38 cellular contexts compared by ENCODE assay signal in the genomic region with DNA sequence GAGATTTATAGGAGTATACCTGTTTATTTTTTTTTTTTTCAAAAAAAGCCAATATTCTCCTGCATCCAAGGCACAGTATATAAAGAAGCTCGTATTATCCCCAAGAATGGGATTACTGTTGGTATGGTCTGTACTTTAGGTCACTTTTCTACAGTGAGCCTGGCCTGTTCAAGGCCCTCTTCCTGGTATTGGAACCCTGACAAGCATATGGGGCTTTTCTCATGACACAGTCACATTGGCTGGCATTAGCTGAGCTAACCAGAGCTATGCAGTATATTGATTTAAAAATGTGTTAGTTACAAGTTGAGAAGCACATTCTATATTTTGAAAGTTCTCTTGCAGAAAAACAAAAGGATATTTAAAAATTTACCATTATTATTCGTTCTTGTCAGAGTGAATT. TPM values are rescaled to one million over a fixed set of nuclear protein-coding genes. Genes with fewer than 3 reads are reported as not detected.
"Had no signal": no experiment of that assay in that cellular context is flagged by ENCODE, and none has a peak within 500 bp of the region (broad histone marks: within the 10 kb centered on the region; RNA-seq: fewer than 3 reads in every experiment).

No MANE protein-coding gene starts in this region.

- H3K4me1 ChIP-seq: adrenal gland, ascending aorta, breast epithelium had no signal

- ATAC-seq: activated naive CD4-positive, alpha-beta T cell treated with anti-CD3 and anti-CD28 coated beads, Interleukin-2, amount 50 U/mL, for 72 hours; activated naive CD8-positive, alpha-beta T cell treated with anti-CD3 and anti-CD28 coated beads, Interleukin-2, amount 50 U/mL, for 24 hours; activated T-cell treated with anti-CD3 and anti-CD28 coated beads, Interleukin-2, amount 50 U/mL, for 4 hours; activated T-cell treated with anti-CD3 and anti-CD28 coated beads, Interleukin-2, amount 50 U/mL, for 72 hours; activated T-helper 17 cell treated with anti-CD3 and anti-CD28 coated beads, Interleukin-2, amount 50 U/mL, for 72 hours had no signal

- FAIRE-seq: astrocyte had no signal

- DNase-seq: activated effector memory CD4-positive, alpha-beta T cell treated with anti-CD3 and anti-CD28 coated beads, Interleukin-2, amount 50 U/mL, for 16 hours; activated effector memory CD4-positive, alpha-beta T cell treated with Interleukin-2 at 50 U/mL for 16 hours; activated gamma-delta T cell; activated gamma-delta T cell treated with Interleukin-2 at 50 U/mL for 16 hours; activated naive CD4-positive, alpha-beta T cell; activated naive CD4-positive, alpha-beta T cell treated with anti-CD3 and anti-CD28 coated beads for 36 hours; activated naive CD4-positive, alpha-beta T cell treated with anti-CD3 and anti-CD28 coated beads, Interleukin-2, amount 10 ng/mL, durations not matched to agents 7 days and 5 days; activated naive CD4-positive, alpha-beta T cell treated with anti-CD3 and anti-CD28 coated beads, Interleukin-2, amount 50 U/mL, for 16 hours; activated naive CD4-positive, alpha-beta T cell treated with Interleukin-2 at 50 U/mL for 16 hours; activated naive CD8-positive, alpha-beta T cell treated with anti-CD3 and anti-CD28 coated beads for 36 hours; activated naive CD8-positive, alpha-beta T cell treated with anti-CD3 and anti-CD28 coated beads, Interleukin-2, amount 10 ng/mL, durations not matched to agents 7 days and 5 days; activated naive CD8-positive, alpha-beta T cell treated with anti-CD3 and anti-CD28 coated beads, Interleukin-2, amount 50 U/mL, for 24 hours; activated T-cell treated with anti-CD3 and anti-CD28 coated beads, Interleukin-2, amount 50 U/mL, for 1 hour; activated T-cell treated with anti-CD3 and anti-CD28 coated beads, Interleukin-2, amount 50 U/mL, for 24 hours; activated T-cell treated with anti-CD3 and anti-CD28 coated beads, Interleukin-2, amount 50 U/mL, for 4 hours; activated T-cell treated with anti-CD3 and anti-CD28 coated beads, Interleukin-2, amount 50 U/mL, for 48 hours; activated T-cell treated with anti-CD3 and anti-CD28 coated beads, Interleukin-2, amount 50 U/mL, for 72 hours; adrenal gland; amniotic stem cell; amygdala; anterior cingulate cortex; aorta; brain microvascular endothelial cell; caudate nucleus; central memory CD4-positive, alpha-beta T cell; cerebellar nuclear complex had no signal

- H3K9me3 ChIP-seq: adrenal gland, ascending aorta, breast epithelium had no signal

- H3K27ac ChIP-seq: adrenal gland, ascending aorta, brain microvascular endothelial cell, breast epithelium, cardiac muscle cell had no signal

- H3K27me3 ChIP-seq: adrenal gland, ascending aorta, brain microvascular endothelial cell, breast epithelium, cardiac muscle cell had no signal

- H3K36me3 ChIP-seq: adrenal gland, ascending aorta, brain microvascular endothelial cell, breast epithelium, cardiac muscle cell had no signal

- H3K4me3 ChIP-seq: adrenal gland, ascending aorta, breast epithelium, cardiac muscle cell had no signal

RNA-seq across cellular contexts. Expression of a gene that starts 48.0 kb away (rescaled TPM):
- total RNA-seq: activated naive CD4-positive, alpha-beta T cell treated with anti-CD3 and anti-CD28 coated beads for 36 hours; activated naive CD4-positive, alpha-beta T cell treated with anti-CD3 and anti-CD28 coated beads, Interleukin-2, amount 50 U/mL, for 72 hours; activated naive CD8-positive, alpha-beta T cell treated with anti-CD3 and anti-CD28 coated beads for 36 hours; activated naive CD8-positive, alpha-beta T cell treated with anti-CD3 and anti-CD28 coated beads, Interleukin-2, amount 10 ng/mL, durations not matched to agents 7 days and 5 days; activated T-cell treated with anti-CD3 and anti-CD28 coated beads, Interleukin-2, amount 50 U/mL, for 4 hours; activated T-cell treated with anti-CD3 and anti-CD28 coated beads, Interleukin-2, amount 50 U/mL, for 72 hours; activated T-helper 1 cell treated with anti-CD3 and anti-CD28 coated beads, Interleukin-12 subunit alpha, Interleukin-12 subunit beta, Interleukin-2, Interleukin-4 antibody, amounts not matched to agents 30 ng/mL and 10 ng/mL and 1 ng/mL, durations not matched to agents 14 hours and 24 hours and 36 hours; activated T-helper 17 cell treated with anti-CD3 and anti-CD28 coated beads, Interleukin-2, amount 50 U/mL, for 72 hours; activated T-helper 2 cell treated with anti-CD3 and anti-CD28 coated beads, Interferon-gamma antibody, Interleukin-2, Interleukin-4, amounts not matched to agents 10 μg/mL and 5 μg/mL and 100 μg/mL, durations not matched to agents 14 hours and 24 hours and 36 hours; aorta; ascending aorta; astrocyte; breast epithelium; bronchial epithelial cell; cardiac muscle cell; cardiac septum; chondrocyte had no signal
- polyA plus RNA-seq: adipose tissue, adrenal gland, aorta, cardiac muscle cell had no signal
